9 cellular contexts compared by ENCODE assay signal in genomic region chr17:75524269-75524970, GRCh38. TPM values are rescaled to one million over a fixed set of nuclear protein-coding genes. Genes with fewer than 3 reads are reported as not detected.
DNase-seq lines count a peak whose midpoint lies in the region; ATAC-seq and TF ChIP-seq lines count a peak whose summit lies in the region.
"Had no signal": no experiment of that assay in that cellular context is flagged by ENCODE, and none has a peak within 500 bp of the region (broad histone marks: within the 10 kb centered on the region; RNA-seq: fewer than 3 reads in every experiment).

No MANE protein-coding gene starts in this region.

- H3K36me3 Mint-ChIP-seq in activated naive CD8-positive, alpha-beta T cell treated with anti-CD3 and anti-CD28 coated beads, Interleukin-2, amount 50 U/mL, for 24 hours (ENCODE audit: low read depth) = peaks cover 10% of the 10 kb centered on the region

- no peak overlapping the region for H3K27ac Mint-ChIP-seq in activated naive CD8-positive, alpha-beta T cell treated with anti-CD3 and anti-CD28 coated beads, Interleukin-2, amount 50 U/mL, for 24 hours

- H3F3A ChIP-seq in smooth muscle cell (ENCODE audit: low read depth) = peaks cover 15% of the 10 kb centered on the region

- no peak for DNase-seq in activated naive CD8-positive, alpha-beta T cell treated with anti-CD3 and anti-CD28 coated beads, Interleukin-2, amount 50 U/mL, for 24 hours
- DNase-seq in smooth muscle cell (lab: John Stamatoyannopoulos, UW; ENCODE audit: unreplicated experiment) = no peak
- DNase-seq in NCI-H146 (lab: John Stamatoyannopoulos, UW) = no peak
- DNase-seq in NCI-H2227 treated with DMSO at 0.1 percent for 48 hours (lab: John Stamatoyannopoulos, UW) = no peak
- DNase-seq in NCI-H146 treated with DMSO at 0.1 percent for 48 hours (lab: John Stamatoyannopoulos, UW; ENCODE audit: unreplicated experiment) = no peak
- DNase-seq: KG1 had no signal

- peak overlapping the region; percentile 94; the same call in 1 of the 2 replicates for H3K27ac ChIP-seq in HUES64 (ENCODE audit: low read depth, low read length)
- H3K27ac ChIP-seq in iPS-20b (ENCODE audit: low read length) = peak overlapping the region; percentile 71
- no peak overlapping the region for H3K27ac ChIP-seq in smooth muscle cell (ENCODE audit: low read depth)

- ATAC-seq in activated naive CD8-positive, alpha-beta T cell treated with anti-CD3 and anti-CD28 coated beads, Interleukin-2, amount 50 U/mL, for 24 hours = no peak
- no peak for ATAC-seq in HG02970 (IDR thresholded peaks at IDR 0.05; ENCODE audit: low FRiP score, unreplicated experiment)

- peak overlapping the region; percentile 98 for H3K4me2 ChIP-seq in smooth muscle cell

- H3K36me3 ChIP-seq in HUES64 (ENCODE audit: insufficient read depth, low read length) (peaks cover 36% of the 10 kb centered on the region), iPS-20b (ENCODE audit: insufficient read depth, low read depth, low read length) (peaks cover 29% of the 10 kb centered on the region), smooth muscle cell (ENCODE audit: low read depth) (no peaks in the 10 kb centered on the region)

- TF ChIP-seq CTCF in smooth muscle cell (IDR thresholded peaks at IDR 0.05; ENCODE audit: borderline replicate concordance, insufficient read depth, poor library complexity, severe bottlenecking) = no peak

- H3K9me3 ChIP-seq in HUES64 (ENCODE audit: insufficient read depth, low read depth, low read length) = no peaks in the 10 kb centered on the region
- H3K9me3 ChIP-seq in iPS-20b (ENCODE audit: insufficient read depth, low read depth, low read length) = no peaks in the 10 kb centered on the region
- H3K9me3 ChIP-seq in smooth muscle cell (replicated peaks; ENCODE audit: low read depth) = no peaks in the 10 kb centered on the region

- peaks cover 12% of the 10 kb centered on the region for H3K4me1 Mint-ChIP-seq in activated naive CD8-positive, alpha-beta T cell treated with anti-CD3 and anti-CD28 coated beads, Interleukin-2, amount 50 U/mL, for 24 hours

- H4K20me1 ChIP-seq in smooth muscle cell (ENCODE audit: low read depth) = no peaks in the 10 kb centered on the region

- H3K27me3 Mint-ChIP-seq in activated naive CD8-positive, alpha-beta T cell treated with anti-CD3 and anti-CD28 coated beads, Interleukin-2, amount 50 U/mL, for 24 hours = peaks cover 7% of the 10 kb centered on the region

- WGBS in HUES64 = 27% methylated on average over 24 of the region's 24 CpGs
- WGBS in smooth muscle cell (ENCODE audit: low lambda C conversion rate) = 31% methylated on average over 23 of the region's 24 CpGs

- no peaks in the 10 kb centered on the region for H3K9me3 Mint-ChIP-seq in activated naive CD8-positive, alpha-beta T cell treated with anti-CD3 and anti-CD28 coated beads, Interleukin-2, amount 50 U/mL, for 24 hours

- H3K79me2 ChIP-seq in smooth muscle cell (ENCODE audit: low read depth) = no peaks in the 10 kb centered on the region

- H3K27me3 ChIP-seq in HUES64 (ENCODE audit: insufficient read depth, low read length) = peaks cover 17% of the 10 kb centered on the region
- peaks cover 13% of the 10 kb centered on the region for H3K27me3 ChIP-seq in iPS-20b (ENCODE audit: insufficient read depth, low read length)
- H3K27me3 ChIP-seq in smooth muscle cell (ENCODE audit: low read depth) = peaks cover 7% of the 10 kb centered on the region

- H3K4me3 Mint-ChIP-seq in activated naive CD8-positive, alpha-beta T cell treated with anti-CD3 and anti-CD28 coated beads, Interleukin-2, amount 50 U/mL, for 24 hours = peak overlapping the region; percentile 34

- no peak overlapping the region for H2AFZ ChIP-seq in smooth muscle cell (ENCODE audit: low read depth)

- H3K4me1 ChIP-seq in HUES64 (ENCODE audit: insufficient read depth, low read length) (peaks cover 10% of the 10 kb centered on the region; the same call in 1 of the 2 replicates), iPS-20b (ENCODE audit: insufficient read depth, low read length) (peaks cover 7% of the 10 kb centered on the region; the same call in 1 of the 2 replicates), smooth muscle cell (ENCODE audit: low read depth) (peaks cover 5% of the 10 kb centered on the region)

- H3K4me3 ChIP-seq in HUES64 (ENCODE audit: low read length) (peak overlapping the region; percentile 87), iPS-20b (ENCODE audit: low read length) (peak overlapping the region; percentile 78), smooth muscle cell (peak overlapping the region; percentile 85)

- H3K9ac ChIP-seq in HUES64 (ENCODE audit: low read depth, low read length) (peak overlapping the region; percentile 90), iPS-20b (ENCODE audit: low read depth, low read length) (peak overlapping the region; percentile 89; the same call in 1 of the 2 replicates), smooth muscle cell (ENCODE audit: low read depth) (no peak overlapping the region)

RNA-seq across cellular contexts. Expression of gene LLGL2, which starts 1.1 kb away (rescaled TPM):
- polyA plus RNA-seq in HUES64 (2013, experiment 1 of 2) = 24.3 TPM
- polyA plus RNA-seq in HUES64 (2013, experiment 2 of 2) = 25.5 TPM
- 7.6 and 9.9 TPM in 2 replicates for total RNA-seq in smooth muscle cell
- polyA plus RNA-seq in smooth muscle cell = 12.7 and 33.5 TPM in 2 replicates

RNA-seq across cellular contexts. Expression of gene TSEN54, which starts 8.1 kb away (rescaled TPM):
- 29.1 TPM for polyA plus RNA-seq in HUES64 (2013, experiment 1 of 2)
- 26.9 TPM for polyA plus RNA-seq in HUES64 (2013, experiment 2 of 2)
- total RNA-seq in smooth muscle cell = 12.5 and 15.1 TPM in 2 replicates
- polyA plus RNA-seq in smooth muscle cell = 15.1 and 27.7 TPM in 2 replicates

RNA-seq across cellular contexts. Expression of gene CASKIN2, which starts 9.1 kb away (rescaled TPM):
- 13.5 TPM for polyA plus RNA-seq in HUES64 (2013, experiment 1 of 2)
- polyA plus RNA-seq in HUES64 (2013, experiment 2 of 2) = 11.3 TPM
- total RNA-seq in smooth muscle cell = 2.6 and 4.2 TPM in 2 replicates
- 8.0 and 10.9 TPM in 2 replicates for polyA plus RNA-seq in smooth muscle cell
